In genomic region chr10:24513155-24513554, GRCh38 we compare ENCODE assay signal across 8 cellular contexts.
DNase-seq lines count a peak whose midpoint lies in the region; ATAC-seq and TF ChIP-seq lines count a peak whose summit lies in the region.

No MANE protein-coding gene starts in this region.

- DNase-seq in AG04450 (ENCODE audit: low read depth, low spot score) (no peak), GM12865 (ENCODE audit: low read depth) (peak; percentile 17), UCSD-AML1 (lab: John Stamatoyannopoulos, UW; ENCODE audit: unreplicated experiment) (peak; percentile 13), iPS-NIHi11 (ENCODE audit: low spot score) (peak; percentile 31), cerebellum (ENCODE audit: low spot score) (no peak), COLO829 (ENCODE audit: low spot score) (no peak)

- POLR2A ChIA-PET in AG04450 (lab: Yijun Ruan, JAX) = no interaction called here

- TF ChIP-seq CTCF in AG04450 (IDR thresholded peaks at IDR 0.05; ENCODE audit: low read depth, low read length) = peak; percentile 69
- TF ChIP-seq CTCF in GM12865 (IDR thresholded peaks at IDR 0.05; ENCODE audit: insufficient read depth, low read depth, low read length, missing control alignments) = peak; percentile 6

- H3K9me3 ChIP-seq in AG04450 (ENCODE audit: control insufficient read depth, insufficient read depth, low read length) = no peaks in the 10 kb centered on the region

- CTCF ChIA-PET in AG04450 (lab: Charles Lee) = interaction anchor here (0.6 to 8.6 kb wide), 10 partner anchors 8 to 1355 kb away, joined by 3 to 175 read pairs (median 5); no protein-coding TSS in a partner anchor

- no peak overlapping the region for H3K4me3 ChIP-seq in AG04450 (ENCODE audit: low read depth, low read length)
- no peak overlapping the region for H3K4me3 ChIP-seq in GM12865 (ENCODE audit: low read depth, low read length)

- ATAC-seq in GM21717 (IDR thresholded peaks at IDR 0.05; ENCODE audit: unreplicated experiment) (no peak), GM18858 (IDR thresholded peaks at IDR 0.05; ENCODE audit: unreplicated experiment) (no peak)

- no peaks in the 10 kb centered on the region for H3K27me3 ChIP-seq in AG04450 (ENCODE audit: control insufficient read depth, insufficient read depth, low read length)

- no peak overlapping the region for H3K27ac ChIP-seq in AG04450 (ENCODE audit: low read depth, low read length)

Comparison
In these comparisons a context has a peak if more than half of its experiments do, and no peak if none do; other contexts are left out.
1. DNase-seq: peak in GM12865 (single experiment), UCSD-AML1 (single experiment) and iPS-NIHi11 (single experiment); none in AG04450 (single experiment), cerebellum (single experiment) and COLO829 (single experiment).